Comparison of ENCODE assay signal across 8 cellular contexts in the genomic region with DNA sequence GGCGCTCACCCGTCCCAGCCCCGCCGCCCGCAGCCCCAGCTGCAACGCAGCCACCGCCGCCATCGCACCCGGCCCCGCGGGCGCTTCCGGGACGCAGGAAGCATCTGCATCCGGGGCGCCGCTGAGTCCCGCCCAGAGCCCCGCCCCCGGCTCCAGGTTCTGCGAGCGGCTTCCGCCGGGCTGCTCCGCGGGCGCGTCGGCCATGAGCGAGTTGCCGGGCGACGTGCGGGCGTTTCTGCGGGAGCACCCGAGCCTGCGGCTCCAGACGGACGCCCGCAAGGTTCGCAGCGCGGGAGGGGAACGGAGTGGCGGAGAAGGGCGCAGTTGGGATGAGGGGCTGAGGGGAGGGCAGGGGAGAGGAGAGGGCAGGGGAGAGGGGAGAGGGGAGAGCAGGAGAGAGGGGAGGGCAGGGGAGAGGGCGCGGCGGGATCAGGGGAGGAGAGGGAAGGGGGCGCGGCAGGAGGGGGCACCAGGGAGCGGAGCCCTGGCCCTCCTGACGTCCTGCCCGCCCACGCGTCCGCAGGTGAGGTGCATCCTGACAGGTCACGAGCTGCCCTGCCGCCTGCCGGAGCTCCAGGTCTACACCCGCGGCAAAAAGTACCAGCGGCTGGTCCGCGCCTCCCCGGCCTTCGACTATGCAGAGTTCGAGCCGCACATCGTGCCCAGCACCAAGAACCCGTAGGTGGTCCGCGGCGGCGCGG. TPM values are rescaled to one million over a fixed set of nuclear protein-coding genes. Genes with fewer than 3 reads are reported as not detected.
DNase-seq lines count a peak whose midpoint lies in the region; ATAC-seq and TF ChIP-seq lines count a peak whose summit lies in the region.

A gene with protein sequence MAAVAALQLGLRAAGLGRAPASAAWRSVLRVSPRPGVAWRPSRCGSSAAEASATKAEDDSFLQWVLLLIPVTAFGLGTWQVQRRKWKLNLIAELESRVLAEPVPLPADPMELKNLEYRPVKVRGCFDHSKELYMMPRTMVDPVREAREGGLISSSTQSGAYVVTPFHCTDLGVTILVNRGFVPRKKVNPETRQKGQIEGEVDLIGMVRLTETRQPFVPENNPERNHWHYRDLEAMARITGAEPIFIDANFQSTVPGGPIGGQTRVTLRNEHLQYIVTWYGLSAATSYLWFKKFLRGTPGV (minus strand): TSS at position 97 of the 701 bp plus-strand sequence. CDS start 34 bp downstream, at position 63.
A gene (plus strand): TSS at position 160 of the 701 bp plus-strand sequence. CDS start 43 bp downstream, at position 203.

- CTCF ChIA-PET in AG04449 (lab: Yijun Ruan, JAX): interaction anchor here (0.7 to 2.8 kb wide), 8 partner anchors 8 to 171 kb away, joined by 3 to 11 read pairs (median 6); a partner anchor contains a TSS

- TF ChIP-seq CTCF in AG04449 (IDR thresholded peaks at IDR 0.05; ENCODE audit: insufficient read depth, low read length, missing control alignments): no peak
- TF ChIP-seq CTCF in endothelial cell (IDR thresholded peaks at IDR 0.05; ENCODE audit: unreplicated experiment): no peak

- H3K9me3 ChIP-seq in NT2/D1 (ENCODE audit: insufficient read depth, low read length): no peaks in the 10 kb centered on the region

- H3K9me3 Mint-ChIP-seq in endothelial cell (ENCODE audit: unreplicated experiment): no peaks in the 10 kb centered on the region

- ATAC-seq in GM18868 (IDR thresholded peaks at IDR 0.05; ENCODE audit: unreplicated experiment) (peak; percentile 72), HG03442 (IDR thresholded peaks at IDR 0.05; ENCODE audit: unreplicated experiment) (peak; percentile 45)

- peaks cover 35% of the 10 kb centered on the region for H3K36me3 Mint-ChIP-seq in endothelial cell (ENCODE audit: low read depth, unreplicated experiment)

- peak within 1 kb of the TSS; percentile 81 for H3K9ac ChIP-seq in NT2/D1 (ENCODE audit: insufficient read length, low read depth)

- peaks cover 6% of the 10 kb centered on the region for H3K4me1 Mint-ChIP-seq in endothelial cell (ENCODE audit: unreplicated experiment)

- peaks cover 82% of the 10 kb centered on the region for H3K36me3 ChIP-seq in NT2/D1 (ENCODE audit: insufficient read depth, insufficient read length, low read length)

- H3K4me3 Mint-ChIP-seq in endothelial cell (ENCODE audit: unreplicated experiment): peak within 1 kb of the TSS; percentile 98

- no peaks in the 10 kb centered on the region for H3K27me3 ChIP-seq in NT2/D1 (ENCODE audit: insufficient read depth, insufficient read length)

- peak within 1 kb of the TSS; percentile 84 for H3K4me3 ChIP-seq in AG04449 (ENCODE audit: low read depth, low read length)
- H3K4me3 ChIP-seq in NT2/D1 (ENCODE audit: insufficient read length, low read depth): peak within 1 kb of the TSS; percentile 75

- peaks cover 5% of the 10 kb centered on the region for H3K27me3 Mint-ChIP-seq in endothelial cell (ENCODE audit: unreplicated experiment)

- POLR2A ChIA-PET in AG04449 (lab: Yijun Ruan, JAX): interaction anchor here (0.6 to 3.3 kb wide), 6 partner anchors 8 to 344 kb away, joined by 3 to 18 read pairs (median 4); a partner anchor contains a TSS

- H3K27ac Mint-ChIP-seq in endothelial cell (ENCODE audit: unreplicated experiment): peak within 1 kb of the TSS; percentile 81

- H3K4me1 ChIP-seq in NT2/D1 (ENCODE audit: insufficient read depth, insufficient read length): peaks cover 18% of the 10 kb centered on the region

- no peak for DNase-seq in AG04449 (ENCODE audit: low read depth, low spot score)
- DNase-seq in NT2/D1 (ENCODE audit: low read depth, low spot score): peak; percentile 79
- peak; percentile 77 for DNase-seq in activated CD8-positive, alpha-beta memory T cell treated with anti-CD3 and anti-CD28 coated beads, Interleukin-2, amount 50 U/mL, for 24 hours (ENCODE audit: extremely low read depth)
- DNase-seq in endothelial cell (ENCODE audit: low spot score): peak; percentile 69
- peak; percentile 77 for DNase-seq in middle frontal gyrus (ENCODE audit: extremely low spot score, low spot score)
- DNase-seq in stimulated activated CD8-positive, alpha-beta memory T cell treated with anti-CD3 and anti-CD28 coated beads, Interleukin-15, amount 100 ng/mL, for 48 hours (ENCODE audit: low read depth in 2 of 2): peak; percentile 88 to 90

RNA-seq across cellular contexts. Expression of the first gene that starts in this region (rescaled TPM):
- total RNA-seq in endothelial cell (ENCODE audit: unreplicated experiment): 36.2 TPM

RNA-seq across cellular contexts. Expression of the second gene that starts in this region (rescaled TPM):
- 11.9 TPM for total RNA-seq in endothelial cell (ENCODE audit: unreplicated experiment)
